In genomic region chr1:225825078-225825477, GRCh38 we compare ENCODE assay signal across 15 cellular contexts. TPM values are rescaled to one million over a fixed set of nuclear protein-coding genes. Genes with fewer than 3 reads are reported as not detected.
DNase-seq lines count a peak whose midpoint lies in the region; ATAC-seq and TF ChIP-seq lines count a peak whose summit lies in the region.
"Had no signal": no experiment of that assay in that cellular context is flagged by ENCODE, and none has a peak within 500 bp of the region (broad histone marks: within the 10 kb centered on the region; RNA-seq: fewer than 3 reads in every experiment).

No MANE protein-coding gene starts in this region.

- CTCF ChIA-PET in HEK293T (lab: Yijun Ruan, JAX) = interaction anchor here (0.8 to 2.7 kb wide), 3 partner anchors 13 to 351 kb away, joined by 3 to 6 read pairs (median 6); no protein-coding TSS in a partner anchor

- TF ChIP-seq POLR2A in Peyer's patch (IDR thresholded peaks at IDR 0.05) (no peak), lower leg skin (IDR thresholded peaks at IDR 0.05) (no peak)

- H2BK12ac ChIP-seq in mesenchymal stem cell (ENCODE audit: low read length in 2 of 2) = no peak overlapping the region

- no peak for TF ChIP-seq CTCF in Peyer's patch (IDR thresholded peaks at IDR 0.05)
- no peak for TF ChIP-seq CTCF in lower leg skin (IDR thresholded peaks at IDR 0.05)

- H2BK5ac ChIP-seq in mesenchymal stem cell (ENCODE audit: low read depth, low read length, poor library complexity, severe bottlenecking) = no peak overlapping the region

- H3K18ac ChIP-seq in mesenchymal stem cell (ENCODE audit: low read depth in 1 of 2, low read length in 2 of 2) = no peak overlapping the region

- peak overlapping the region; percentile 55 for H3K9ac ChIP-seq in mesenchymal stem cell (ENCODE audit: low read length)

- H3K4me3 ChIP-seq in Peyer's patch (no peak overlapping the region), mesenchymal stem cell (ENCODE audit: insufficient read depth in 1 of 2, low read depth in 1 of 2, low read length in 2 of 2) (no peak overlapping the region), lower leg skin (ENCODE audit: low read depth, poor library complexity, severe bottlenecking) (no peak overlapping the region)
- H3K4me3 ChIP-seq: GM12878, lower lobe of right lung had no signal

- H3K9me3 ChIP-seq in Peyer's patch (no peaks in the 10 kb centered on the region), mesenchymal stem cell (ENCODE audit: control insufficient read depth, low read length) (no peaks in the 10 kb centered on the region)
- H3K9me3 ChIP-seq: lower lobe of right lung had no signal

- H3K4me1 ChIP-seq in Peyer's patch = peaks cover 0 to 21% (median 0%) of the 10 kb centered on the region in 4 donors
- H3K4me1 ChIP-seq in mesenchymal stem cell (ENCODE audit: control insufficient read depth, insufficient read depth, low read depth, low read length) = no peaks in the 10 kb centered on the region

- POLR2A ChIA-PET in HEK293T (lab: Yijun Ruan, JAX) = interaction anchor here (1.0 to 1.4 kb wide), 3 partner anchors 12 to 47 kb away, joined by 3 to 9 read pairs (median 5); partner anchors contain the start of gene SRP9

- H2AK5ac ChIP-seq in mesenchymal stem cell (ENCODE audit: low read length, severe bottlenecking) = no peak overlapping the region

- H3K36me3 ChIP-seq in Peyer's patch = no peaks in the 10 kb centered on the region
- peaks cover 23 to 28% of the 10 kb centered on the region in 2 experiments for H3K36me3 ChIP-seq in mesenchymal stem cell (ENCODE audit: control insufficient read depth in 1 of 2, insufficient read depth in 2 of 2, low read depth in 1 of 2, low read length in 2 of 2)

- no peak overlapping the region for H3K14ac ChIP-seq in mesenchymal stem cell (ENCODE audit: low read length in 2 of 2)

- no peak overlapping the region for H3K4me2 ChIP-seq in mesenchymal stem cell (ENCODE audit: low read length, poor library complexity, severe bottlenecking)

- H2AFZ ChIP-seq in mesenchymal stem cell (ENCODE audit: low read depth, low read length) = no peak overlapping the region

- no peak overlapping the region for H4K8ac ChIP-seq in mesenchymal stem cell (ENCODE audit: low read length)

- intact Hi-C loops in left ventricle myocardium superior (cut with micrococcal nuclease) (no loop called here), Right ventricle myocardium inferior (cut with DNase I) (no loop called here), lower leg skin (cut with DNase I; ENCODE audit: low total_unique reads) (no loop called here)

- 93% methylated on average over 6 of the region's 6 CpGs for WGBS in mesenchymal stem cell
- WGBS in lower leg skin, 2 donors = 79 to 82% methylated on average over 6 of the region's 6 CpGs

- H2BK120ac ChIP-seq in mesenchymal stem cell (ENCODE audit: low read depth, low read length) = no peak overlapping the region

- no peak for DNase-seq in left ventricle myocardium superior
- no peak for DNase-seq in Right ventricle myocardium inferior (ENCODE audit: missing footprints)
- peak in 2 of 3 donors; percentile 58 to 61 for DNase-seq in Peyer's patch
- no peak for DNase-seq in mesenchymal stem cell
- no peak for DNase-seq in stimulated activated CD4-positive, alpha-beta T cell treated with anti-CD3 and anti-CD28 coated beads, Interleukin-4, amount 100 ng/mL, for 24 hours
- DNase-seq in SKM-1 (lab: John Stamatoyannopoulos, UW; ENCODE audit: unreplicated experiment) = no peak
- DNase-seq in HEK293T (ENCODE audit: extremely low spot score) = no peak
- DNase-seq in lower leg skin (ENCODE audit: low spot score in 2 of 2) = no peak
- DNase-seq: activated CD4-positive, alpha-beta T cell treated with anti-CD3 and anti-CD28 coated beads, Interleukin-2, amount 10 ng/mL, durations not matched to agents 24 days and 14 days; GOT3; lower lobe of right lung; stimulated activated CD4-positive, alpha-beta T cell treated with anti-CD3 and anti-CD28 coated beads, Interleukin-12 subunit alpha, Interleukin-12 subunit beta, amount 100 ng/mL, for 4 hours; T-helper 17 cell had no signal

- peaks cover 28% of the 10 kb centered on the region for H3K79me1 ChIP-seq in mesenchymal stem cell (replicated peaks; ENCODE audit: low read length, poor library complexity, severe bottlenecking)

- H4K91ac ChIP-seq in mesenchymal stem cell (ENCODE audit: low read length) = no peak overlapping the region

- H3K27me3 ChIP-seq in Peyer's patch (no peaks in the 10 kb centered on the region), mesenchymal stem cell (ENCODE audit: control insufficient read depth in 1 of 2, insufficient read depth in 1 of 2, low read length in 2 of 2) (no peaks in the 10 kb centered on the region)

- ATAC-seq in left ventricle myocardium superior (peak; percentile 41), Right ventricle myocardium inferior (no peak)
- ATAC-seq: activated T-helper 17 cell treated with anti-CD3 and anti-CD28 coated beads, Interleukin-2, amount 50 U/mL, for 72 hours; GM12878; lower lobe of right lung; T-helper 17 cell had no signal

- H3K4ac ChIP-seq in mesenchymal stem cell (ENCODE audit: low read depth in 1 of 2, low read length in 2 of 2) = no peak overlapping the region

- H3K27ac ChIP-seq in Peyer's patch = peak overlapping the region in 1 of 4 donors; percentile 32
- H3K27ac ChIP-seq in mesenchymal stem cell (ENCODE audit: low read length, poor library complexity, severe bottlenecking) = no peak overlapping the region

- H3K23ac ChIP-seq in mesenchymal stem cell (ENCODE audit: low read length in 2 of 2) = no peak overlapping the region

- H2BK15ac ChIP-seq in mesenchymal stem cell (ENCODE audit: low read depth, poor library complexity, severe bottlenecking) = no peak overlapping the region

TF ChIP-seq in HEK293T, 16 proteins besides CTCF, POLR2A, EP300 and RAD21:
- TF ChIP-seq BHLHE40 (IDR thresholded peaks at IDR 0.05; ENCODE audit: borderline replicate concordance) (no peak), HDGF (IDR thresholded peaks at IDR 0.05; ENCODE audit: borderline replicate concordance) (no peak), LEF1 (IDR thresholded peaks at IDR 0.05; ENCODE audit: borderline replicate concordance) (no peak), L3MBTL2 (conservative IDR thresholded peaks at IDR 0.05) (no peak), CTBP1 (IDR thresholded peaks at IDR 0.05; ENCODE audit: borderline replicate concordance) (no peak), FOXK2 (IDR thresholded peaks at IDR 0.05) (no peak), TARDBP (IDR thresholded peaks at IDR 0.05) (no peak), ZNF384 (IDR thresholded peaks at IDR 0.05) (no peak), SUZ12 (IDR thresholded peaks at IDR 0.05) (no peak), SP1 (IDR thresholded peaks at IDR 0.05) (no peak), NFRKB (IDR thresholded peaks at IDR 0.05) (no peak), FOXM1 (IDR thresholded peaks at IDR 0.05; ENCODE audit: borderline replicate concordance) (no peak), FOXA1 (IDR thresholded peaks at IDR 0.05) (no peak), PKNOX1 (IDR thresholded peaks at IDR 0.05) (no peak), ARNT (IDR thresholded peaks at IDR 0.05) (no peak), ELF4 (IDR thresholded peaks at IDR 0.05) (no peak)
TF ChIP-seq in HEK293T: peak in this region for 0.

RNA-seq across cellular contexts. Expression of gene EPHX1, which starts 15.2 kb away (rescaled TPM):
- total RNA-seq in left ventricle myocardium superior (76.8 TPM), Right ventricle myocardium inferior (76.0 TPM), Peyer's patch (100 to 1,000 TPM in 1 of 4 donors, 10 to 100 TPM in 3; 28.9 to 109 (median 59.9) TPM), lower leg skin (10 to 100 TPM; 42.9 to 62.7 (median 56.8) TPM)
- 58.9 TPM for polyA plus RNA-seq in mesenchymal stem cell (2013, experiment 1 of 2)
- polyA plus RNA-seq in mesenchymal stem cell (2013, experiment 2 of 2) = 59.0 TPM

RNA-seq across cellular contexts. Expression of gene SRP9, which starts 47.5 kb away (rescaled TPM):
- total RNA-seq in left ventricle myocardium superior (211 TPM), Right ventricle myocardium inferior (192 TPM), Peyer's patch (100 to 1,000 TPM in 3 of 4 donors, 10 to 100 TPM in 1; 67.9 to 153 (median 131) TPM), lower leg skin (100 to 1,000 TPM; 117 to 191 (median 154) TPM)
- 196 TPM for polyA plus RNA-seq in mesenchymal stem cell (2013, experiment 1 of 2)
- polyA plus RNA-seq in mesenchymal stem cell (2013, experiment 2 of 2) = 205 TPM

RNA-seq across cellular contexts. Expression of gene TMEM63A, which starts 57.1 kb away (rescaled TPM):
- total RNA-seq in left ventricle myocardium superior (30.7 TPM), Right ventricle myocardium inferior (30.6 TPM), Peyer's patch (100 to 1,000 TPM in 3 of 4 donors, 10 to 100 TPM in 1; 77.8 to 339 (median 275) TPM), lower leg skin (10 to 100 TPM; 29.1 to 49.1 (median 42.9) TPM)
- 27.0 TPM for polyA plus RNA-seq in mesenchymal stem cell (2013, experiment 1 of 2)
- 24.8 TPM for polyA plus RNA-seq in mesenchymal stem cell (2013, experiment 2 of 2)

Comparison
In these comparisons a context has a peak if more than half of its experiments do, and no peak if none do; other contexts are left out.
1. DNase-seq: peak in Peyer's patch (2 of 3); none in left ventricle myocardium superior (single experiment), Right ventricle myocardium inferior (single experiment), mesenchymal stem cell (single experiment), stimulated activated CD4-positive, alpha-beta T cell treated with anti-CD3 and anti-CD28 coated beads, Interleukin-4, amount 100 ng/mL, for 24 hours (single experiment), SKM-1 (single experiment), HEK293T (single experiment) and lower leg skin (0 of 2).